27 cellular contexts compared by ENCODE assay signal in genomic region chr2:62817995-62818713, GRCh38.
DNase-seq lines count a peak whose midpoint lies in the region; ATAC-seq and TF ChIP-seq lines count a peak whose summit lies in the region.
"Had no signal": no experiment of that assay in that cellular context is flagged by ENCODE, and none has a peak within 500 bp of the region (broad histone marks: within the 10 kb centered on the region; RNA-seq: fewer than 3 reads in every experiment).

No MANE protein-coding gene starts in this region.

- POLR2A ChIA-PET in MCF 10A (lab: Yijun Ruan, JAX) (interaction anchor here (0.6 to 0.9 kb wide), 2 partner anchors 27 to 49 kb away, joined by 3 to 4 read pairs; no protein-coding TSS in a partner anchor), GM10248 (lab: Yijun Ruan, JAX) (no interaction called here)

- 83% methylated on average over 2 of the region's 2 CpGs for WGBS in mammary epithelial cell (ENCODE audit: low coverage, missing lambda C conversion rate)

- peaks cover 17% of the 10 kb centered on the region for H3K4me1 ChIP-seq in mammary epithelial cell (ENCODE audit: insufficient read depth, low read length)
- peaks cover 5% of the 10 kb centered on the region for H3K4me1 ChIP-seq in RWPE2 (ENCODE audit: insufficient read depth, poor library complexity, severe bottlenecking)
- H3K4me1 ChIP-seq: parathyroid adenoma had no signal

- H3K4me3 ChIP-seq in mammary epithelial cell (replicated peaks in 1 of 3; ENCODE audit: insufficient read depth in 1 of 3, low read depth in 2 of 3, low read length in 3 of 3) (no peak overlapping the region), RWPE2 (ENCODE audit: severe bottlenecking) (no peak overlapping the region), fibroblast of mammary gland (ENCODE audit: control insufficient read depth, low read depth, low read length) (no peak overlapping the region)
- H3K4me3 ChIP-seq: A549, left lung had no signal

- no TSS peak for BruUV-seq in mammary epithelial cell (replicated peaks; lab: Mats Ljungman, UMichigan)
- BruUV-seq in MCF 10A (replicated peaks; lab: Mats Ljungman, UMichigan): no TSS peak

- no peak overlapping the region for H2AFZ ChIP-seq in mammary epithelial cell (ENCODE audit: low read depth, low read length)
- H2AFZ ChIP-seq: parathyroid adenoma had no signal

- H3K27ac ChIP-seq in mammary epithelial cell (ENCODE audit: insufficient read depth, low read depth, low read length) (no peak overlapping the region), RWPE2 (ENCODE audit: poor library complexity, severe bottlenecking) (no peak overlapping the region)
- H3K27ac ChIP-seq: A549, left lung, parathyroid adenoma had no signal

- no peaks in the 10 kb centered on the region for H3K27me3 ChIP-seq in mammary epithelial cell (ENCODE audit: insufficient read depth, low read length)
- no peaks in the 10 kb centered on the region for H3K27me3 ChIP-seq in RWPE2 (ENCODE audit: insufficient read depth, poor library complexity, severe bottlenecking)
- H3K27me3 ChIP-seq: left lung had no signal

- H3K27ac Mint-ChIP-seq in MCF 10A (ENCODE audit: low read depth, unreplicated experiment): no peak overlapping the region
- H3K27ac Mint-ChIP-seq: activated naive CD8-positive, alpha-beta T cell; brain; mesothelial cell of epicardium; natural killer cell had no signal

- CTCF ChIA-PET in mammary epithelial cell (lab: Charles Lee; ENCODE audit: low non-redundant PET) (no interaction called here), MCF 10A (lab: Yijun Ruan, JAX) (no interaction called here), GM10248 (lab: Yijun Ruan, JAX) (interaction anchor here (1.5 kb wide), 1 partner anchor 15 kb away, joined by 4 read pairs; no protein-coding TSS in a partner anchor)

- H3K9ac ChIP-seq in mammary epithelial cell (ENCODE audit: insufficient read depth, low read length): no peak overlapping the region
- H3K9ac ChIP-seq: parathyroid adenoma had no signal

- peak; percentile 67 for DNase-seq in mammary epithelial cell
- DNase-seq in MCF 10A (ENCODE audit: unreplicated experiment): no peak
- no peak for DNase-seq in RWPE2 (ENCODE audit: low spot score)
- DNase-seq in fibroblast of mammary gland (ENCODE audit: low read depth): peak; percentile 73
- peak; percentile 26 for DNase-seq in stromal cell of bone marrow (ENCODE audit: low read depth)
- DNase-seq in C1 segment of cervical spinal cord (lab: John Stamatoyannopoulos, UW): no peak
- no peak for DNase-seq in GM10248 (ENCODE audit: extremely low spot score)
- DNase-seq: activated CD4-positive, alpha-beta T cell treated with anti-CD3 and anti-CD28 coated beads for 4 hours; effector CD8-positive, alpha-beta T cell; Karpas-422; left lung; natural killer cell; NCI-H1092 treated with DMSO at 0.1 percent for 48 hours; NCI-H1930; NCI-H2227 treated with DMSO at 0.1 percent for 48 hours; OCI-M1; SIG-M5; substantia nigra; T-helper 1 cell had no signal

- in situ Hi-C loops in mammary epithelial cell (cut with MboI; ENCODE audit: low sequenced_read_pairs in 2 of 2): no loop called here

- no peak overlapping the region for H3K4me3 Mint-ChIP-seq in MCF 10A (ENCODE audit: unreplicated experiment)
- H3K4me3 Mint-ChIP-seq: activated naive CD8-positive, alpha-beta T cell; brain; mesothelial cell of epicardium; natural killer cell had no signal

- intact Hi-C loops in mammary epithelial cell (cut with micrococcal nuclease): no loop called here
- intact Hi-C loops in MCF 10A (cut with micrococcal nuclease): no loop called here

- H3K4me2 ChIP-seq in mammary epithelial cell (ENCODE audit: insufficient read depth, low read depth, low read length): no peak overlapping the region
- H3K4me2 ChIP-seq: A549 had no signal

- dilution Hi-C loops in mammary epithelial cell (cut with HindIII; ENCODE audit: low sequenced_read_pairs): no loop called here

- H4K20me1 ChIP-seq in mammary epithelial cell (ENCODE audit: insufficient read depth, low read length): no peaks in the 10 kb centered on the region

- H3K9me3 ChIP-seq in mammary epithelial cell (replicated peaks; ENCODE audit: insufficient read depth, low read length) (no peaks in the 10 kb centered on the region), RWPE2 (ENCODE audit: severe bottlenecking) (no peaks in the 10 kb centered on the region)
- H3K9me3 ChIP-seq: A549, Caco-2, left lung had no signal

- peaks cover 18% of the 10 kb centered on the region for H3K4me1 Mint-ChIP-seq in MCF 10A (ENCODE audit: insufficient read depth, unreplicated experiment)

- H3K36me3 ChIP-seq in mammary epithelial cell (ENCODE audit: insufficient read depth, low read length) (no peaks in the 10 kb centered on the region), RWPE2 (ENCODE audit: low read depth) (peaks cover 3% of the 10 kb centered on the region; the same call in 1 of the 2 replicates)
- H3K36me3 ChIP-seq: left lung had no signal

- peaks cover 73% of the 10 kb centered on the region for H3K79me2 ChIP-seq in mammary epithelial cell (ENCODE audit: insufficient read depth, low read length)
- H3K79me2 ChIP-seq: parathyroid adenoma had no signal

- peaks cover 8% of the 10 kb centered on the region for H3K9me3 Mint-ChIP-seq in MCF 10A (ENCODE audit: unreplicated experiment)
- H3K9me3 Mint-ChIP-seq: natural killer cell had no signal

- TF ChIP-seq CTCF in mammary epithelial cell (conservative IDR thresholded peaks at IDR 0.05 in 1 of 2, IDR thresholded peaks at IDR 0.05 in 1 of 2; ENCODE audit: extremely low read depth in 1 of 2, insufficient read depth in 1 of 2, low read depth in 1 of 2, low read length in 2 of 2) (no peak), MCF 10A (IDR thresholded peaks at IDR 0.05; ENCODE audit: unreplicated experiment) (no peak), RWPE2 (IDR thresholded peaks at IDR 0.05; ENCODE audit: poor library complexity, severe bottlenecking) (no peak), fibroblast of mammary gland (conservative IDR thresholded peaks at IDR 0.05; ENCODE audit: control insufficient read depth, insufficient read depth, low read depth, low read length) (no peak), GM10248 (IDR thresholded peaks at IDR 0.05; ENCODE audit: control extremely low read depth, extremely low read depth, low read depth, missing control alignments) (no peak)

- H3K27me3 Mint-ChIP-seq in MCF 10A (ENCODE audit: insufficient read depth, unreplicated experiment): no peaks in the 10 kb centered on the region
- H3K27me3 Mint-ChIP-seq: activated naive CD8-positive, alpha-beta T cell; brain had no signal

- ATAC-seq in RWPE2 (ENCODE audit: low read depth): peak; percentile 82
- ATAC-seq in GM21360 (IDR thresholded peaks at IDR 0.05; ENCODE audit: unreplicated experiment): no peak
- ATAC-seq: A549, left lung, natural killer cell, sciatic nerve had no signal

- peaks cover 10% of the 10 kb centered on the region for H3K36me3 Mint-ChIP-seq in MCF 10A (ENCODE audit: insufficient read depth, unreplicated experiment)
- H3K36me3 Mint-ChIP-seq: mesothelial cell of epicardium, natural killer cell had no signal

Comparison
In these comparisons a context has a peak if more than half of its experiments do, and no peak if none do; other contexts are left out.
1. DNase-seq: peak in mammary epithelial cell (single experiment), fibroblast of mammary gland (single experiment) and stromal cell of bone marrow (single experiment); none in MCF 10A (single experiment), RWPE2 (single experiment), C1 segment of cervical spinal cord (0 of 14) and GM10248 (single experiment).